8 cellular contexts compared by ENCODE assay signal in genomic region chr17:78737332-78737731, GRCh38. TPM values are rescaled to one million over a fixed set of nuclear protein-coding genes. Genes with fewer than 3 reads are reported as not detected.
DNase-seq lines count a peak whose midpoint lies in the region; ATAC-seq, FAIRE-seq and TF ChIP-seq lines count a peak whose summit lies in the region.

No MANE protein-coding gene starts in this region.

- CTCF ChIA-PET in SK-N-SH (lab: Yijun Ruan, JAX), result interaction anchor here (0.9 to 13.4 kb wide), 10 partner anchors 9 to 377 kb away, joined by 3 to 104 read pairs (median 4); no protein-coding TSS in a partner anchor

- TF ChIP-seq CTCF in 22Rv1 (IDR thresholded peaks at IDR 0.05) (no peak), SK-N-SH (IDR thresholded peaks at IDR 0.05) (no peak)

- no peaks in the 10 kb centered on the region for H3K36me3 ChIP-seq in SK-N-SH (replicated peaks in 1 of 2; ENCODE audit: control insufficient read depth in 1 of 2, insufficient read depth in 2 of 2, low read length in 1 of 2)

- no peaks in the 10 kb centered on the region for H4K20me1 ChIP-seq in SK-N-SH (ENCODE audit: insufficient read depth)

- H3K4me2 ChIP-seq in SK-N-SH, result peak overlapping the region; percentile 43

- no peak overlapping the region for H2AFZ ChIP-seq in SK-N-SH (ENCODE audit: low read depth)

- peaks cover 22% of the 10 kb centered on the region for H3F3A ChIP-seq in SK-N-SH (replicated peaks; ENCODE audit: insufficient read depth)

- peak; percentile 56 to 70; a peak in 2 of 4 replicates for TF ChIP-seq EP300 in SK-N-SH (IDR thresholded peaks at IDR 0.05; ENCODE audit: borderline replicate concordance in 1 of 2, low read depth in 1 of 2, low read length in 1 of 2)

- FAIRE-seq in GM19239 (lab: Jason Lieb, UNC), result no peak

- H3K27me3 ChIP-seq in SK-N-SH (ENCODE audit: insufficient read depth), result no peaks in the 10 kb centered on the region

- WGBS in SK-N-SH (ENCODE audit: low lambda C conversion rate), result 3% methylated on average over 2 of the region's 2 CpGs

- H3K79me2 ChIP-seq in SK-N-SH (ENCODE audit: insufficient read depth), result peaks cover 76% of the 10 kb centered on the region

- TF ChIP-seq RAD21 in SK-N-SH (IDR thresholded peaks at IDR 0.05; ENCODE audit: low read length), result peak; percentile 32; the same call in 1 of the 2 replicates

- POLR2A ChIA-PET in SK-N-SH (lab: Yijun Ruan, JAX), result interaction anchor here (0.6 to 1.1 kb wide), 3 partner anchors 9 to 20 kb away, joined by 3 to 4 read pairs (median 4); no protein-coding TSS in a partner anchor

- no peaks in the 10 kb centered on the region for H3K9me3 ChIP-seq in SK-N-SH

- no peak overlapping the region for H3K4me3 ChIP-seq in SK-N-SH (ENCODE audit: low read depth in 2 of 2, low read length in 1 of 2)

- no peak overlapping the region for H3K9ac ChIP-seq in SK-N-SH

- peak; percentile 48 for DNase-seq in GM04504 (ENCODE audit: low read depth)
- peak; percentile 81 for DNase-seq in SK-N-SH
- DNase-seq in fibroblast of the conjunctiva (ENCODE audit: low read depth), result peak; percentile 37
- DNase-seq in activated CD4-positive, CD25-positive, alpha-beta regulatory T cell (lab: John Stamatoyannopoulos, UW), result no peak
- DNase-seq in GM19239 (ENCODE audit: insufficient read length, low spot score), result no peak
- DNase-seq in effector CD4-positive, alpha-beta T cell, result no peak

- H3K4me1 ChIP-seq in SK-N-SH (ENCODE audit: control insufficient read depth in 1 of 2, insufficient read depth in 2 of 2, low read depth in 1 of 2, low read length in 1 of 2), result peaks cover 33 to 53% of the 10 kb centered on the region in 2 experiments

- peak overlapping the region; percentile 80 for H3K27ac ChIP-seq in 22Rv1
- peak overlapping the region; percentile 83 to 85 for H3K27ac ChIP-seq in SK-N-SH (ENCODE audit: low read depth in 2 of 2, low read length in 1 of 2)

- ATAC-seq in GM18907 (IDR thresholded peaks at IDR 0.05; ENCODE audit: unreplicated experiment), result no peak

- H3K9me2 ChIP-seq in SK-N-SH, result no peaks in the 10 kb centered on the region

TF ChIP-seq in SK-N-SH, 30 proteins besides CTCF, POLR2A, EP300 and RAD21:
- TF ChIP-seq TAF1 (IDR thresholded peaks at IDR 0.05; ENCODE audit: borderline replicate concordance, low read depth, low read length), result no peak
- TF ChIP-seq YY1 (IDR thresholded peaks at IDR 0.05; ENCODE audit: low read depth), result 0 out of 2 replicates have a peak, but pooled peaks have one; percentile 23
- TF ChIP-seq TCF12 (IDR thresholded peaks at IDR 0.05), result peak; percentile 94
- TF ChIP-seq MXI1 (IDR thresholded peaks at IDR 0.05; ENCODE audit: low read depth, low read length), result 0 out of 2 replicates have a peak, but pooled peaks have one; percentile 16
- TF ChIP-seq RCOR1 (IDR thresholded peaks at IDR 0.05; ENCODE audit: low read length), result peak; percentile 47; the same call in 1 of the 2 replicates
- 0 out of 2 replicates have a peak, but pooled peaks have one; percentile 32 for TF ChIP-seq TEAD4 (IDR thresholded peaks at IDR 0.05; ENCODE audit: borderline replicate concordance, insufficient read depth)
- TF ChIP-seq NRF1 (IDR thresholded peaks at IDR 0.05; ENCODE audit: low read depth, low read length), result no peak
- peak; percentile 99 for TF ChIP-seq MEF2A (IDR thresholded peaks at IDR 0.05; ENCODE audit: borderline replicate concordance, low read depth)
- TF ChIP-seq CHD2 (IDR thresholded peaks at IDR 0.05; ENCODE audit: low read length, partially characterized antibody), result peak; percentile 75
- no peak for TF ChIP-seq SMC3 (IDR thresholded peaks at IDR 0.05; ENCODE audit: low read depth, low read length)
- peak; percentile 20; the same call in 1 of the 2 replicates for TF ChIP-seq PBX3 (IDR thresholded peaks at IDR 0.05)
- peak; percentile 96 for TF ChIP-seq FOSL2 (IDR thresholded peaks at IDR 0.05; ENCODE audit: borderline replicate concordance, low read depth)
- no peak for TF ChIP-seq FOXM1 (IDR thresholded peaks at IDR 0.05; ENCODE audit: low read depth)
- peak; percentile 48; the same call in 1 of the 2 replicates for TF ChIP-seq NFIC (IDR thresholded peaks at IDR 0.05; ENCODE audit: borderline replicate concordance)
- TF ChIP-seq JUND (IDR thresholded peaks at IDR 0.05), result peak; percentile 91
- TF ChIP-seq GATA2 (CRISPR knock-in tag; IDR thresholded peaks at IDR 0.05), result peak; percentile 95
- TF ChIP-seq ELF1 (IDR thresholded peaks at IDR 0.05), result no peak
- TF ChIP-seq SIN3A (IDR thresholded peaks at IDR 0.05; ENCODE audit: borderline replicate concordance, low read depth, low read length), result no peak
- peak; percentile 39; the same call in 1 of the 2 replicates for TF ChIP-seq MAX (IDR thresholded peaks at IDR 0.05; ENCODE audit: low read depth)
- TF ChIP-seq POLR2AphosphoS5 (IDR thresholded peaks at IDR 0.05; ENCODE audit: low read depth, low read length), result peak; percentile 78; the same call in 1 of the 2 replicates
TF ChIP-seq in SK-N-SH: peak in this region for 14.

RNA-seq across cellular contexts. Expression of gene CYTH1, which starts 44.7 kb away (rescaled TPM):
- 23.8 and 24.8 TPM in 2 replicates for polyA plus RNA-seq in SK-N-SH (2012; rRNA removed)
- polyA plus RNA-seq in SK-N-SH (2012; cell fraction: cytosol; rRNA removed), result 16.9 and 20.7 TPM in 2 replicates
- polyA plus RNA-seq in SK-N-SH (2012; cell fraction: nucleus; rRNA removed), result 77.4 and 80.9 TPM in 2 replicates

Comparison
In these comparisons a context has a peak if more than half of its experiments do, and no peak if none do; other contexts are left out.
1. DNase-seq: peak in GM04504 (single experiment), SK-N-SH (single experiment) and fibroblast of the conjunctiva (single experiment); none in activated CD4-positive, CD25-positive, alpha-beta regulatory T cell (0 of 4), GM19239 (single experiment) and effector CD4-positive, alpha-beta T cell (single experiment).